In genomic region chr2:242004902-242005230, GRCh38 we compare ENCODE assay signal across 20 cellular contexts.
DNase-seq lines count a peak whose midpoint lies in the region; ATAC-seq and TF ChIP-seq lines count a peak whose summit lies in the region.
"Had no signal": no experiment of that assay in that cellular context is flagged by ENCODE, and none has a peak within 500 bp of the region (broad histone marks: within the 10 kb centered on the region; RNA-seq: fewer than 3 reads in every experiment).

No MANE protein-coding gene starts in this region.

- H3K4me3 ChIP-seq in neural progenitor cell (no peak overlapping the region), Karpas-422 (ENCODE audit: low read length) (no peak overlapping the region)
- H3K4me3 ChIP-seq: BLaER1, GM23338 had no signal

- H4K20me1 ChIP-seq in neural progenitor cell (ENCODE audit: low read depth) (no peaks in the 10 kb centered on the region), Karpas-422 (ENCODE audit: insufficient read depth, low read depth, low read length) (no peaks in the 10 kb centered on the region)
- H4K20me1 ChIP-seq: BLaER1 had no signal

- H3K27ac Mint-ChIP-seq in activated naive CD4-positive, alpha-beta T cell treated with anti-CD3 and anti-CD28 coated beads, Interleukin-2, amount 10 ng/mL, durations not matched to agents 7 days and 5 days, result no peak overlapping the region
- no peak overlapping the region for H3K27ac Mint-ChIP-seq in activated naive CD4-positive, alpha-beta T cell treated with anti-CD3 and anti-CD28 coated beads, Interleukin-2, amount 50 U/mL, for 72 hours
- no peak overlapping the region for H3K27ac Mint-ChIP-seq in neural progenitor cell
- peak overlapping the region; percentile 42 for H3K27ac Mint-ChIP-seq in stimulated activated naive B cell treated with anti-CD40 and anti-IgM and Interleukin-4, amounts not matched to agents 10 μg/mL and 1 μg/mL and 100 μg/mL, for 72 hours
- H3K27ac Mint-ChIP-seq: B cell; CD4-positive, CD25-positive, alpha-beta regulatory T cell; CD8-positive, alpha-beta T cell; GM23338; H9 had no signal

- peaks cover 23% of the 10 kb centered on the region for H3K9me3 Mint-ChIP-seq in activated naive CD4-positive, alpha-beta T cell treated with anti-CD3 and anti-CD28 coated beads, Interleukin-2, amount 10 ng/mL, durations not matched to agents 7 days and 5 days
- no peaks in the 10 kb centered on the region for H3K9me3 Mint-ChIP-seq in activated naive CD4-positive, alpha-beta T cell treated with anti-CD3 and anti-CD28 coated beads, Interleukin-2, amount 50 U/mL, for 72 hours
- H3K9me3 Mint-ChIP-seq in neural progenitor cell, result peaks cover 9% of the 10 kb centered on the region
- no peaks in the 10 kb centered on the region for H3K9me3 Mint-ChIP-seq in stimulated activated naive B cell treated with anti-CD40 and anti-IgM and Interleukin-4, amounts not matched to agents 10 μg/mL and 1 μg/mL and 100 μg/mL, for 72 hours
- H3K9me3 Mint-ChIP-seq: CD8-positive, alpha-beta T cell had no signal

- ATAC-seq in activated naive CD4-positive, alpha-beta T cell treated with anti-CD3 and anti-CD28 coated beads, Interleukin-2, amount 50 U/mL, for 72 hours, result no peak
- no peak for ATAC-seq in left lobe of liver
- no peak for ATAC-seq in stimulated activated naive B cell treated with anti-CD40 and anti-IgM and Interleukin-4, amounts not matched to agents 10 μg/mL and 1 μg/mL and 100 μg/mL, for 72 hours (replicated peaks)
- ATAC-seq: CD8-positive, alpha-beta T cell; GM23338; HCT116 had no signal

- H3K36me3 ChIP-seq in neural progenitor cell (no peaks in the 10 kb centered on the region), Karpas-422 (ENCODE audit: insufficient read depth, low read length) (no peaks in the 10 kb centered on the region)
- H3K36me3 ChIP-seq: BLaER1 had no signal

- no peak for TF ChIP-seq CTCF in neural progenitor cell (IDR thresholded peaks at IDR 0.05)

- peaks cover 5% of the 10 kb centered on the region for H3K27me3 Mint-ChIP-seq in activated naive CD4-positive, alpha-beta T cell treated with anti-CD3 and anti-CD28 coated beads, Interleukin-2, amount 10 ng/mL, durations not matched to agents 7 days and 5 days
- peaks cover 8% of the 10 kb centered on the region for H3K27me3 Mint-ChIP-seq in neural progenitor cell (ENCODE audit: insufficient read depth, low read depth)
- H3K27me3 Mint-ChIP-seq in stimulated activated naive B cell treated with anti-CD40 and anti-IgM and Interleukin-4, amounts not matched to agents 10 μg/mL and 1 μg/mL and 100 μg/mL, for 72 hours, result no peaks in the 10 kb centered on the region
- H3K27me3 Mint-ChIP-seq: B cell; CD4-positive, CD25-positive, alpha-beta regulatory T cell had no signal

- CTCF ChIA-PET in activated naive CD4-positive, alpha-beta T cell treated with anti-CD3 and anti-CD28 coated beads, Interleukin-2, amount 10 ng/mL, durations not matched to agents 7 days and 5 days (lab: Charles Lee), result no interaction called here

- no peak overlapping the region for H3K4me3 Mint-ChIP-seq in activated naive CD4-positive, alpha-beta T cell treated with anti-CD3 and anti-CD28 coated beads, Interleukin-2, amount 10 ng/mL, durations not matched to agents 7 days and 5 days
- H3K4me3 Mint-ChIP-seq in neural progenitor cell, result no peak overlapping the region
- H3K4me3 Mint-ChIP-seq in stimulated activated naive B cell treated with anti-CD40 and anti-IgM and Interleukin-4, amounts not matched to agents 10 μg/mL and 1 μg/mL and 100 μg/mL, for 72 hours, result no peak overlapping the region
- H3K4me3 Mint-ChIP-seq: B cell; CD4-positive, CD25-positive, alpha-beta regulatory T cell; CD8-positive, alpha-beta T cell; GM23338; H9 had no signal

- no peak overlapping the region for H3K27ac ChIP-seq in neural progenitor cell
- no peak overlapping the region for H3K27ac ChIP-seq in Karpas-422 (ENCODE audit: low read length)
- H3K27ac ChIP-seq: BLaER1, C4-2B had no signal

- H3K4me1 ChIP-seq in neural progenitor cell (no peaks in the 10 kb centered on the region), Karpas-422 (ENCODE audit: low read length) (no peaks in the 10 kb centered on the region)
- H3K4me1 ChIP-seq: Caco-2 had no signal

- no peak overlapping the region for H3K4me2 ChIP-seq in neural progenitor cell
- no peak overlapping the region for H3K4me2 ChIP-seq in Karpas-422 (ENCODE audit: low read depth, low read length, poor library complexity, severe bottlenecking)
- H3K4me2 ChIP-seq: BLaER1, GM23338 had no signal

- DNase-seq in activated naive CD4-positive, alpha-beta T cell treated with anti-CD3 and anti-CD28 coated beads, Interleukin-2, amount 10 ng/mL, durations not matched to agents 7 days and 5 days, result peak; percentile 11
- no peak for DNase-seq in activated naive CD4-positive, alpha-beta T cell treated with anti-CD3 and anti-CD28 coated beads, Interleukin-2, amount 50 U/mL, for 72 hours (ENCODE audit: low spot score in 2 of 2)
- DNase-seq in left lobe of liver (ENCODE audit: low spot score) (peak; percentile 19), neural progenitor cell (ENCODE audit: low spot score) (peak; percentile 63), Karpas-422 (no peak), hepatic stellate cell (ENCODE audit: low spot score) (no peak), A172 (ENCODE audit: low spot score) (no peak)
- DNase-seq in stimulated activated naive B cell treated with anti-CD40 and anti-IgM and Interleukin-4, amounts not matched to agents 10 μg/mL and 1 μg/mL and 100 μg/mL, for 72 hours, result no peak
- DNase-seq: 8988T; Caco-2; CD4-positive, CD25-positive, alpha-beta regulatory T cell; CD8-positive, alpha-beta T cell; DMS153; DND-41; H9 had no signal

- peaks cover 6% of the 10 kb centered on the region for H3K36me3 Mint-ChIP-seq in activated naive CD4-positive, alpha-beta T cell treated with anti-CD3 and anti-CD28 coated beads, Interleukin-2, amount 10 ng/mL, durations not matched to agents 7 days and 5 days
- H3K36me3 Mint-ChIP-seq in activated naive CD4-positive, alpha-beta T cell treated with anti-CD3 and anti-CD28 coated beads, Interleukin-2, amount 50 U/mL, for 72 hours, result no peaks in the 10 kb centered on the region
- no peaks in the 10 kb centered on the region for H3K36me3 Mint-ChIP-seq in neural progenitor cell
- peaks cover 1 to 4% of the 10 kb centered on the region in 2 donors for H3K36me3 Mint-ChIP-seq in stimulated activated naive B cell treated with anti-CD40 and anti-IgM and Interleukin-4, amounts not matched to agents 10 μg/mL and 1 μg/mL and 100 μg/mL, for 72 hours
- H3K36me3 Mint-ChIP-seq: CD4-positive, CD25-positive, alpha-beta regulatory T cell; CD8-positive, alpha-beta T cell had no signal

- no peaks in the 10 kb centered on the region for H3K9me2 ChIP-seq in Karpas-422 (replicated peaks; ENCODE audit: insufficient read depth, low read length)

- H3K79me2 ChIP-seq in neural progenitor cell (ENCODE audit: low read depth) (no peaks in the 10 kb centered on the region), Karpas-422 (ENCODE audit: low read length) (no peaks in the 10 kb centered on the region)

- H3F3A ChIP-seq in neural progenitor cell (ENCODE audit: low read depth), result no peaks in the 10 kb centered on the region

- H3K27me3 ChIP-seq in neural progenitor cell (no peaks in the 10 kb centered on the region), Karpas-422 (ENCODE audit: low read length) (no peaks in the 10 kb centered on the region)
- H3K27me3 ChIP-seq: BLaER1 had no signal

- H2AFZ ChIP-seq in neural progenitor cell (replicated peaks) (no peak overlapping the region), Karpas-422 (ENCODE audit: low read length) (no peak overlapping the region)
- H2AFZ ChIP-seq: GM23338 had no signal

- no peaks in the 10 kb centered on the region for H3K9me3 ChIP-seq in neural progenitor cell (ENCODE audit: low read depth)
- no peaks in the 10 kb centered on the region for H3K9me3 ChIP-seq in Karpas-422 (ENCODE audit: low read length)
- H3K9me3 ChIP-seq: Caco-2 had no signal

- peaks cover 10% of the 10 kb centered on the region for H3K4me1 Mint-ChIP-seq in activated naive CD4-positive, alpha-beta T cell treated with anti-CD3 and anti-CD28 coated beads, Interleukin-2, amount 10 ng/mL, durations not matched to agents 7 days and 5 days
- H3K4me1 Mint-ChIP-seq in neural progenitor cell, result peaks cover 9% of the 10 kb centered on the region
- H3K4me1 Mint-ChIP-seq in stimulated activated naive B cell treated with anti-CD40 and anti-IgM and Interleukin-4, amounts not matched to agents 10 μg/mL and 1 μg/mL and 100 μg/mL, for 72 hours, result peaks cover 0 to 5% of the 10 kb centered on the region in 2 donors
- H3K4me1 Mint-ChIP-seq: B cell, GM23338 had no signal

- H3K9ac ChIP-seq in neural progenitor cell, result no peak overlapping the region
- H3K9ac ChIP-seq in Karpas-422 (ENCODE audit: low read length), result no peak overlapping the region
- H3K9ac ChIP-seq: BLaER1 had no signal

Comparison
In these comparisons a context has a peak if more than half of its experiments do, and no peak if none do; other contexts are left out.
1. DNase-seq: peak in activated naive CD4-positive, alpha-beta T cell treated with anti-CD3 and anti-CD28 coated beads, Interleukin-2, amount 10 ng/mL, durations not matched to agents 7 days and 5 days (single experiment), left lobe of liver (single experiment) and neural progenitor cell (single experiment); none in activated naive CD4-positive, alpha-beta T cell treated with anti-CD3 and anti-CD28 coated beads, Interleukin-2, amount 50 U/mL, for 72 hours (0 of 2), stimulated activated naive B cell treated with anti-CD40 and anti-IgM and Interleukin-4, amounts not matched to agents 10 μg/mL and 1 μg/mL and 100 μg/mL, for 72 hours (single experiment), Karpas-422 (single experiment), hepatic stellate cell (single experiment) and A172 (single experiment).